In genomic region chr2:18551623-18552022, GRCh38 we compare ENCODE assay signal across 21 cellular contexts. TPM values are rescaled to one million over a fixed set of nuclear protein-coding genes. Genes with fewer than 3 reads are reported as not detected.
"Had no signal": no experiment of that assay in that cellular context is flagged by ENCODE, and none has a peak within 500 bp of the region (broad histone marks: within the 10 kb centered on the region; RNA-seq: fewer than 3 reads in every experiment).

No MANE protein-coding gene starts in this region.

- H3K4me3 Mint-ChIP-seq: neural progenitor cell; stimulated activated naive CD8-positive, alpha-beta T cell treated with anti-CD3 and anti-CD28 coated beads, Interleukin-15, Interleukin-2, amounts not matched to agents 100 ng/mL and 50 ng/mL, for 24 hours had no signal

- H3K4me2 ChIP-seq: neural progenitor cell had no signal

- DNase-seq: activated CD4-positive, alpha-beta T cell treated with anti-CD3 and anti-CD28 coated beads, Interleukin-2, amount 50 U/mL, for 4 hours; activated CD4-positive, CD25-positive, alpha-beta regulatory T cell treated with anti-CD3 and anti-CD28 coated beads, Interleukin-2, amount 50 U/mL, for 72 hours; activated T-cell treated with anti-CD3 and anti-CD28 coated beads, Interleukin-2, amount 50 U/mL, for 1 hour; amygdala; heart left ventricle; left lung; mesenchymal stem cell; ovary; stimulated activated CD4-positive, alpha-beta T cell treated with anti-CD3 and anti-CD28 coated beads, Interleukin-15, amount 100 ng/mL, for 24 hours; stimulated activated CD4-positive, alpha-beta T cell treated with anti-CD3 and anti-CD28 coated beads, Interleukin-4, amount 100 ng/mL, for 24 hours; T-helper 9 cell; testis had no signal

- H3K27me3 Mint-ChIP-seq: activated naive CD8-positive, alpha-beta T cell; stimulated activated naive CD8-positive, alpha-beta T cell treated with anti-CD3 and anti-CD28 coated beads, Interleukin-15, Interleukin-2, amounts not matched to agents 100 ng/mL and 50 ng/mL, for 24 hours had no signal

- H3K27me3 ChIP-seq: heart left ventricle, left lung, neural progenitor cell, ovary, testis had no signal

- H3K36me3 ChIP-seq: neural progenitor cell, ovary had no signal

- H3K4me3 ChIP-seq: heart left ventricle, left lung, neural progenitor cell, ovary, testis had no signal

- H3K9me3 Mint-ChIP-seq: neural progenitor cell; stimulated activated naive CD8-positive, alpha-beta T cell treated with anti-CD3 and anti-CD28 coated beads, Interleukin-15, Interleukin-2, amounts not matched to agents 100 ng/mL and 50 ng/mL, for 24 hours had no signal

- H3K9me3 ChIP-seq: heart left ventricle, left lung, ovary, testis had no signal

- H3K27ac ChIP-seq: left lung, neural progenitor cell, ovary, testis had no signal

- H2AFZ ChIP-seq: neural progenitor cell had no signal

- H3K4me1 ChIP-seq: testis had no signal

- H3K27ac Mint-ChIP-seq: neural progenitor cell had no signal

RNA-seq across cellular contexts. Expression of gene NT5C1B, which starts 37.7 kb away (rescaled TPM):
- total RNA-seq: dermis blood vessel endothelial cell, frontal cortex, heart left ventricle, left lung, ovary, skeletal muscle tissue, urinary bladder had no signal
- polyA plus RNA-seq: esophagus, heart left ventricle, keratinocyte, ovary had no signal
